ENCODE assay signal across 1 cellular context in the genomic region with DNA sequence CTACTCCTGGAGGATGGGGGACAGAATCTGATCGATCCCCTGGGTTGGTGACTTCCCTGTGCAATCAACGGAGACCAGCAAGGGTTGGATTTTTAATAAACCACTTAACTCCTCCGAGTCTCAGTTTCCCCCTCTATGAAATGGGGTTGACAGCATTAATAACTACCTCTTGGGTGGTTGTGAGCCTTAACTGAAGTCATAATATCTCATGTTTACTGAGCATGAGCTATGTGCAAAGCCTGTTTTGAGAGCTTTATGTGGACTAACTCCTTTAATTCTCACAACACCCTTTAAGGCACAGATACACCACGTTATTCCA.
TF ChIP-seq lines count a peak whose summit lies in the region.

No MANE protein-coding gene starts in this region.

TF ChIP-seq in HepG2, 621 proteins besides CTCF, POLR2A, EP300 and RAD21 (continues in another document):
- no peak for TF ChIP-seq SMC3 (IDR thresholded peaks at IDR 0.05; ENCODE audit: low read length)
- peak; percentile 11; the same call in 1 of the 2 replicates for TF ChIP-seq EHMT2 (IDR thresholded peaks at IDR 0.05; ENCODE audit: borderline replicate concordance, low read depth, low read length)
- no peak for TF ChIP-seq PRPF4 (IDR thresholded peaks at IDR 0.05; ENCODE audit: low read depth, low read length, poor library complexity, severe bottlenecking)
- TF ChIP-seq ZFP37 (CRISPR knock-in tag; IDR thresholded peaks at IDR 0.05; ENCODE audit: borderline replicate concordance) = 0 out of 2 replicates have a peak, but pooled peaks have one; percentile 10
- peak; percentile 21; the same call in 1 of the 2 replicates for TF ChIP-seq ZSCAN22 (CRISPR knock-in tag; IDR thresholded peaks at IDR 0.05)
- no peak for TF ChIP-seq PRMT3 (CRISPR knock-in tag; IDR thresholded peaks at IDR 0.05; ENCODE audit: borderline replicate concordance, low read depth)
- TF ChIP-seq U2AF2 (IDR thresholded peaks at IDR 0.05; ENCODE audit: low read depth, low read length) = no peak
- TF ChIP-seq RORA (CRISPR knock-in tag; IDR thresholded peaks at IDR 0.05) = no peak
- TF ChIP-seq, protein P1, sequence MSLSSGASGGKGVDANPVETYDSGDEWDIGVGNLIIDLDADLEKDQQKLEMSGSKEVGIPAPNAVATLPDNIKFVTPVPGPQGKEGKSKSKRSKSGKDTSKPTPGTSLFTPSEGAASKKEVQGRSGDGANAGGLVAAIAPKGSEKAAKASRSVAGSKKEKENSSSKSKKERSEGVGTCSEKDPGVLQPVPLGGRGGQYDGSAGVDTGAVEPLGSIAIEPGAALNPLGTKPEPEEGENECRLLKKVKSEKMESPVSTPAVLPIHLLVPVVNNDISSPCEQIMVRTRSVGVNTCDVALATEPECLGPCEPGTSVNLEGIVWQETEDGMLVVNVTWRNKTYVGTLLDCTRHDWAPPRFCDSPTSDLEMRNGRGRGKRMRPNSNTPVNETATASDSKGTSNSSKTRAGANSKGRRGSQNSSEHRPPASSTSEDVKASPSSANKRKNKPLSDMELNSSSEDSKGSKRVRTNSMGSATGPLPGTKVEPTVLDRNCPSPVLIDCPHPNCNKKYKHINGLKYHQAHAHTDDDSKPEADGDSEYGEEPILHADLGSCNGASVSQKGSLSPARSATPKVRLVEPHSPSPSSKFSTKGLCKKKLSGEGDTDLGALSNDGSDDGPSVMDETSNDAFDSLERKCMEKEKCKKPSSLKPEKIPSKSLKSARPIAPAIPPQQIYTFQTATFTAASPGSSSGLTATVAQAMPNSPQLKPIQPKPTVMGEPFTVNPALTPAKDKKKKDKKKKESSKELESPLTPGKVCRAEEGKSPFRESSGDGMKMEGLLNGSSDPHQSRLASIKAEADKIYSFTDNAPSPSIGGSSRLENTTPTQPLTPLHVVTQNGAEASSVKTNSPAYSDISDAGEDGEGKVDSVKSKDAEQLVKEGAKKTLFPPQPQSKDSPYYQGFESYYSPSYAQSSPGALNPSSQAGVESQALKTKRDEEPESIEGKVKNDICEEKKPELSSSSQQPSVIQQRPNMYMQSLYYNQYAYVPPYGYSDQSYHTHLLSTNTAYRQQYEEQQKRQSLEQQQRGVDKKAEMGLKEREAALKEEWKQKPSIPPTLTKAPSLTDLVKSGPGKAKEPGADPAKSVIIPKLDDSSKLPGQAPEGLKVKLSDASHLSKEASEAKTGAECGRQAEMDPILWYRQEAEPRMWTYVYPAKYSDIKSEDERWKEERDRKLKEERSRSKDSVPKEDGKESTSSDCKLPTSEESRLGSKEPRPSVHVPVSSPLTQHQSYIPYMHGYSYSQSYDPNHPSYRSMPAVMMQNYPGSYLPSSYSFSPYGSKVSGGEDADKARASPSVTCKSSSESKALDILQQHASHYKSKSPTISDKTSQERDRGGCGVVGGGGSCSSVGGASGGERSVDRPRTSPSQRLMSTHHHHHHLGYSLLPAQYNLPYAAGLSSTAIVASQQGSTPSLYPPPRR (CRISPR knock-in tag; IDR thresholded peaks at IDR 0.05; ENCODE audit: borderline replicate concordance) = no peak
- TF ChIP-seq, protein P2, sequence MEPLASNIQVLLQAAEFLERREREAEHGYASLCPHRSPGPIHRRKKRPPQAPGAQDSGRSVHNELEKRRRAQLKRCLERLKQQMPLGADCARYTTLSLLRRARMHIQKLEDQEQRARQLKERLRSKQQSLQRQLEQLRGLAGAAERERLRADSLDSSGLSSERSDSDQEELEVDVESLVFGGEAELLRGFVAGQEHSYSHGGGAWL (CRISPR knock-in tag; IDR thresholded peaks at IDR 0.05) = no peak
- peak; percentile 96; the same call in 1 of the 2 replicates for TF ChIP-seq CHD4 (IDR thresholded peaks at IDR 0.05; ENCODE audit: borderline replicate concordance, low read length)
- TF ChIP-seq ZNF263 (CRISPR knock-in tag; IDR thresholded peaks at IDR 0.05) = no peak
- no peak for TF ChIP-seq ZFP36L1 (CRISPR knock-in tag; IDR thresholded peaks at IDR 0.05)
- no peak for TF ChIP-seq ZSCAN20 (CRISPR knock-in tag; IDR thresholded peaks at IDR 0.05; ENCODE audit: borderline replicate concordance)
- TF ChIP-seq, protein P3, sequence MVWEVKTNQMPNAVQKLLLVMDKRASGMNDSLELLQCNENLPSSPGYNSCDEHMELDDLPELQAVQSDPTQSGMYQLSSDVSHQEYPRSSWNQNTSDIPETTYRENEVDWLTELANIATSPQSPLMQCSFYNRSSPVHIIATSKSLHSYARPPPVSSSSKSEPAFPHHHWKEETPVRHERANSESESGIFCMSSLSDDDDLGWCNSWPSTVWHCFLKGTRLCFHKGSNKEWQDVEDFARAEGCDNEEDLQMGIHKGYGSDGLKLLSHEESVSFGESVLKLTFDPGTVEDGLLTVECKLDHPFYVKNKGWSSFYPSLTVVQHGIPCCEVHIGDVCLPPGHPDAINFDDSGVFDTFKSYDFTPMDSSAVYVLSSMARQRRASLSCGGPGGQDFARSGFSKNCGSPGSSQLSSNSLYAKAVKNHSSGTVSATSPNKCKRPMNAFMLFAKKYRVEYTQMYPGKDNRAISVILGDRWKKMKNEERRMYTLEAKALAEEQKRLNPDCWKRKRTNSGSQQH (CRISPR knock-in tag; IDR thresholded peaks at IDR 0.05; ENCODE audit: low read depth) = no peak
- TF ChIP-seq TGIF2 (CRISPR knock-in tag; IDR thresholded peaks at IDR 0.05) = no peak
- peak; percentile 26; the same call in 1 of the 2 replicates for TF ChIP-seq ARNT2 (CRISPR knock-in tag; IDR thresholded peaks at IDR 0.05; ENCODE audit: low read depth)
- TF ChIP-seq ZNF407 (CRISPR knock-in tag; IDR thresholded peaks at IDR 0.05; ENCODE audit: not compliant biosample characterization) = peak; percentile 5
- no peak for TF ChIP-seq WIZ (CRISPR knock-in tag; IDR thresholded peaks at IDR 0.05)
- TF ChIP-seq ZNF749 (CRISPR knock-in tag; IDR thresholded peaks at IDR 0.05; ENCODE audit: borderline replicate concordance) = no peak
- TF ChIP-seq, protein P4, sequence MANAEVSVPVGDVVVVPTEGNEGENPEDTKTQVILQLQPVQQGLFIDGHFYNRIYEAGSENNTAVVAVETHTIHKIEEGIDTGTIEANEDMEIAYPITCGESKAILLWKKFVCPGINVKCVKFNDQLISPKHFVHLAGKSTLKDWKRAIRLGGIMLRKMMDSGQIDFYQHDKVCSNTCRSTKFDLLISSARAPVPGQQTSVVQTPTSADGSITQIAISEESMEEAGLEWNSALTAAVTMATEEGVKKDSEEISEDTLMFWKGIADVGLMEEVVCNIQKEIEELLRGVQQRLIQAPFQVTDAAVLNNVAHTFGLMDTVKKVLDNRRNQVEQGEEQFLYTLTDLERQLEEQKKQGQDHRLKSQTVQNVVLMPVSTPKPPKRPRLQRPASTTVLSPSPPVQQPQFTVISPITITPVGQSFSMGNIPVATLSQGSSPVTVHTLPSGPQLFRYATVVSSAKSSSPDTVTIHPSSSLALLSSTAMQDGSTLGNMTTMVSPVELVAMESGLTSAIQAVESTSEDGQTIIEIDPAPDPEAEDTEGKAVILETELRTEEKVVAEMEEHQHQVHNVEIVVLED (CRISPR knock-in tag; IDR thresholded peaks at IDR 0.05; ENCODE audit: borderline replicate concordance) = no peak
- peak; percentile 20; the same call in 1 of the 2 replicates for TF ChIP-seq FOXJ3 (CRISPR knock-in tag; IDR thresholded peaks at IDR 0.05; ENCODE audit: borderline replicate concordance)
- TF ChIP-seq, protein P5, sequence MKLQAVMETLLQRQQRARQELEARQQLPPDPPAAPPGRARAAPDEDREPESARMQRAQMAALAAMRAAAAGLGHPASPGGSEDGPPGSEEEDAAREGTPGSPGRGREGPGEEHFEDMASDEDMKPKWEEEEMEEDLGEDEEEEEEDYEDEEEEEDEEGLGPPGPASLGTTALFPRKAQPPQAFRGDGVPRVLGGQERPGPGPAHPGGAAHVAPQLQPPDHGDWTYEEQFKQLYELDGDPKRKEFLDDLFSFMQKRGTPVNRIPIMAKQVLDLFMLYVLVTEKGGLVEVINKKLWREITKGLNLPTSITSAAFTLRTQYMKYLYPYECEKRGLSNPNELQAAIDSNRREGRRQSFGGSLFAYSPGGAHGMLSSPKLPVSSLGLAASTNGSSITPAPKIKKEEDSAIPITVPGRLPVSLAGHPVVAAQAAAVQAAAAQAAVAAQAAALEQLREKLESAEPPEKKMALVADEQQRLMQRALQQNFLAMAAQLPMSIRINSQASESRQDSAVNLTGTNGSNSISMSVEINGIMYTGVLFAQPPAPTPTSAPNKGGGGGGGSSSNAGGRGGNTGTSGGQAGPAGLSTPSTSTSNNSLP (IDR thresholded peaks at IDR 0.05; ENCODE audit: low read depth, low read length) = no peak
- TF ChIP-seq NPAS2 (CRISPR knock-in tag; IDR thresholded peaks at IDR 0.05; ENCODE audit: borderline replicate concordance) = no peak
- no peak for TF ChIP-seq CBX1 (IDR thresholded peaks at IDR 0.05; ENCODE audit: low read depth)
- TF ChIP-seq ZNF556 (CRISPR knock-in tag; IDR thresholded peaks at IDR 0.05; ENCODE audit: borderline replicate concordance) = no peak
- no peak for TF ChIP-seq SIX1 (CRISPR knock-in tag; IDR thresholded peaks at IDR 0.05; ENCODE audit: borderline replicate concordance)
- no peak for TF ChIP-seq SOX13 (IDR thresholded peaks at IDR 0.05)
- no peak for TF ChIP-seq SOX13 (CRISPR knock-in tag; conservative IDR thresholded peaks at IDR 0.05 in 1 of 2, IDR thresholded peaks at IDR 0.05 in 1 of 2)
- TF ChIP-seq GATA4 (IDR thresholded peaks at IDR 0.05; ENCODE audit: borderline replicate concordance, low read depth) = no peak
- no peak for TF ChIP-seq KAT2B (IDR thresholded peaks at IDR 0.05; ENCODE audit: borderline replicate concordance, low read depth, low read length)
- TF ChIP-seq ZNF333 (CRISPR knock-in tag; IDR thresholded peaks at IDR 0.05; ENCODE audit: borderline replicate concordance) = no peak
- TF ChIP-seq MBD4 (IDR thresholded peaks at IDR 0.05; ENCODE audit: borderline replicate concordance, low read length) = 0 out of 2 replicates have a peak, but pooled peaks have one; percentile 74
- no peak for TF ChIP-seq FOXA1 (IDR thresholded peaks at IDR 0.05)
- no peak for TF ChIP-seq FOXA1 (CRISPR knock-in tag; IDR thresholded peaks at IDR 0.05)
- no peak for TF ChIP-seq RFXAP (CRISPR knock-in tag; IDR thresholded peaks at IDR 0.05; ENCODE audit: borderline replicate concordance)
- 0 out of 2 replicates have a peak, but pooled peaks have one; percentile 47 for TF ChIP-seq ZNF34 (CRISPR knock-in tag; IDR thresholded peaks at IDR 0.05; ENCODE audit: borderline replicate concordance)
